ENCODE assay signal across 8 cellular contexts in the genomic region with DNA sequence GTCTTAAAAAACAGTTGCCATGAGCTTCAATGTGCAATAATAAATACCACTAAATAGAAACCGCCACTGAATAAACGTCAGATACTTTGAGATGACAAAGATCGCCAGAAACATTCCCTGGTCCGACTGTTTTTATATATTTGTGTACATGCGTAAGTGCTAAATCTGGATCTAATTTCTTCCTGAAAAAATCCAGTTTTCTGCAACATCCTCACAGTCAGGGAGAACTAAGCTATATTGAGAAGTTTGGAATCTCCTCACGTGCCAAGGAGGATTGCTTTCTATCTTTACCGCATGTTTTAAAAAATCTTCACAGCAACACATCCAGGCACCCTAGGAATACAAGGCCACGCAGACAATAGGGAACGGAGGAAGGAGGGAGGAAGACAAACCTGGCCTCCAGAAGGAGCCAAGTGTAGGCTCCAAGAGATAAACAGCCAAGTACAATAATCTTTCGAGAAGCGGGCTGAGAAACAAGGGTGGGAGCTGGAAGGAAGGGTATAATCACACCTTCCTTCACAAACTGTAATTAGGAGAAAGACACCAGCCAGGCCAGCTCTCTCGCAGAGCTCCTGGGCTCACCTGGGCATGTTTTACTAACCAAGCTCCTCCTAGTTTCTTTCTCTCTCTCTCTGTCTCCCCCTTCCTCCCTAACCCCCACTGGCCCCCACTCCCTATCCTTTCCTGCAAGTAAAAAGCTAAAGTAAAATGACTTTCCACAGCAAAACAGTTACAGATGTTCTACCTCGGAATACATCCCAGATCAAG. TPM values are rescaled to one million over a fixed set of nuclear protein-coding genes. Genes with fewer than 3 reads are reported as not detected.
DNase-seq lines count a peak whose midpoint lies in the region; ATAC-seq and TF ChIP-seq lines count a peak whose summit lies in the region.

No MANE protein-coding gene starts in this region.

- H3K9me3 ChIP-seq in fibroblast of lung (ENCODE audit: control insufficient read depth, insufficient read depth, low read depth, low read length) = no peaks in the 10 kb centered on the region

- no peaks in the 10 kb centered on the region for H4K20me1 ChIP-seq in fibroblast of lung (ENCODE audit: control insufficient read depth, extremely low read depth, insufficient read depth, low read length)

- TF ChIP-seq CTCF in fibroblast of lung (conservative IDR thresholded peaks at IDR 0.05 in 1 of 2, IDR thresholded peaks at IDR 0.05 in 1 of 2; ENCODE audit: low read depth in 1 of 2, low read length in 2 of 2) = no peak

- H3K27ac ChIP-seq in fibroblast of lung (ENCODE audit: insufficient read depth, low read length) = peak overlapping the region; percentile 76

- H2AFZ ChIP-seq in fibroblast of lung (ENCODE audit: low read length) = no peak overlapping the region

- H3K9ac ChIP-seq in fibroblast of lung (ENCODE audit: insufficient read depth, low read length) = peak overlapping the region; percentile 37

- peak overlapping the region; percentile 27 to 43 (median 32) for H3K4me3 ChIP-seq in fibroblast of lung (replicated peaks in 1 of 4; ENCODE audit: control extremely low read depth in 1 of 4, insufficient read depth in 1 of 4, low read depth in 3 of 4, low read length in 4 of 4)

- ATAC-seq in SK-N-SH treated with all-trans-retinoic acid at 6 μM for 48 hours = peak; percentile 36
- no peak for ATAC-seq in HG03342 (IDR thresholded peaks at IDR 0.05; ENCODE audit: unreplicated experiment)
- no peak for ATAC-seq in GM21423 (IDR thresholded peaks at IDR 0.05; ENCODE audit: unreplicated experiment)

- H3K4me2 ChIP-seq in fibroblast of lung (ENCODE audit: extremely low read depth, insufficient read depth, low read length) = peak overlapping the region; percentile 90

- peak; percentile 17 for DNase-seq in ELR (ENCODE audit: low read depth)
- DNase-seq in fibroblast of lung (ENCODE audit: low read depth in 2 of 2) = peak in 1 of 2 donors; percentile 59
- peak; percentile 7 for DNase-seq in putamen (ENCODE audit: low spot score)
- DNase-seq in activated CD8-positive, alpha-beta memory T cell treated with anti-CD3 and anti-CD28 coated beads, Interleukin-2, amount 50 U/mL, for 4 hours = no peak
- DNase-seq in LoVo (ENCODE audit: low spot score) = no peak

- peaks cover 88% of the 10 kb centered on the region for H3K79me2 ChIP-seq in fibroblast of lung (ENCODE audit: control insufficient read depth, insufficient read depth, low read length)

- H3K27me3 ChIP-seq in fibroblast of lung (ENCODE audit: control insufficient read depth, insufficient read depth, low read length) = no peaks in the 10 kb centered on the region

- H3K4me1 ChIP-seq in fibroblast of lung (ENCODE audit: control insufficient read depth, extremely low read depth, insufficient read depth, low read length) = peaks cover 11% of the 10 kb centered on the region

- H3K36me3 ChIP-seq in fibroblast of lung (ENCODE audit: control insufficient read depth, insufficient read depth, low read length) = no peaks in the 10 kb centered on the region

TF ChIP-seq in SK-N-SH treated with all-trans-retinoic acid at 6 μM for 48 hours, 23 proteins besides CTCF, POLR2A, EP300 and RAD21 (continues in another document):
- no peak for TF ChIP-seq TCF4 (CRISPR knock-in tag; IDR thresholded peaks at IDR 0.05; ENCODE audit: borderline replicate concordance)
- TF ChIP-seq, protein P1, sequence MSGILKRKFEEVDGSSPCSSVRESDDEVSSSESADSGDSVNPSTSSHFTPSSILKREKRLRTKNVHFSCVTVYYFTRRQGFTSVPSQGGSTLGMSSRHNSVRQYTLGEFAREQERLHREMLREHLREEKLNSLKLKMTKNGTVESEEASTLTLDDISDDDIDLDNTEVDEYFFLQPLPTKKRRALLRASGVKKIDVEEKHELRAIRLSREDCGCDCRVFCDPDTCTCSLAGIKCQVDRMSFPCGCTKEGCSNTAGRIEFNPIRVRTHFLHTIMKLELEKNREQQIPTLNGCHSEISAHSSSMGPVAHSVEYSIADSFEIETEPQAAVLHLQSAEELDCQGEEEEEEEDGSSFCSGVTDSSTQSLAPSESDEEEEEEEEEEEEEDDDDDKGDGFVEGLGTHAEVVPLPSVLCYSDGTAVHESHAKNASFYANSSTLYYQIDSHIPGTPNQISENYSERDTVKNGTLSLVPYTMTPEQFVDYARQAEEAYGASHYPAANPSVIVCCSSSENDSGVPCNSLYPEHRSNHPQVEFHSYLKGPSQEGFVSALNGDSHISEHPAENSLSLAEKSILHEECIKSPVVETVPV (CRISPR knock-in tag; IDR thresholded peaks at IDR 0.05) = no peak
- no peak for TF ChIP-seq ZNF8 (CRISPR knock-in tag; IDR thresholded peaks at IDR 0.05)
- TF ChIP-seq ESRRG (CRISPR knock-in tag; IDR thresholded peaks at IDR 0.05) = no peak
- TF ChIP-seq ZNF70 (CRISPR knock-in tag; IDR thresholded peaks at IDR 0.05) = no peak
- TF ChIP-seq, protein P2, sequence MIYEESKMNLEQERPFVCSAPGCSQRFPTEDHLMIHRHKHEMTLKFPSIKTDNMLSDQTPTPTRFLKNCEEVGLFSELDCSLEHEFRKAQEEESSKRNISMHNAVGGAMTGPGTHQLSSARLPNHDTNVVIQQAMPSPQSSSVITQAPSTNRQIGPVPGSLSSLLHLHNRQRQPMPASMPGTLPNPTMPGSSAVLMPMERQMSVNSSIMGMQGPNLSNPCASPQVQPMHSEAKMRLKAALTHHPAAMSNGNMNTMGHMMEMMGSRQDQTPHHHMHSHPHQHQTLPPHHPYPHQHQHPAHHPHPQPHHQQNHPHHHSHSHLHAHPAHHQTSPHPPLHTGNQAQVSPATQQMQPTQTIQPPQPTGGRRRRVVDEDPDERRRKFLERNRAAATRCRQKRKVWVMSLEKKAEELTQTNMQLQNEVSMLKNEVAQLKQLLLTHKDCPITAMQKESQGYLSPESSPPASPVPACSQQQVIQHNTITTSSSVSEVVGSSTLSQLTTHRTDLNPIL (CRISPR knock-in tag; IDR thresholded peaks at IDR 0.05; ENCODE audit: low read depth) = no peak
- no peak for TF ChIP-seq ZFP30 (CRISPR knock-in tag; IDR thresholded peaks at IDR 0.05)
- TF ChIP-seq TOX (CRISPR knock-in tag; IDR thresholded peaks at IDR 0.05; ENCODE audit: borderline replicate concordance) = no peak
- TF ChIP-seq ZFP3 (CRISPR knock-in tag; IDR thresholded peaks at IDR 0.05) = no peak
- TF ChIP-seq OSR1 (CRISPR knock-in tag; IDR thresholded peaks at IDR 0.05) = no peak
- TF ChIP-seq, protein P3, sequence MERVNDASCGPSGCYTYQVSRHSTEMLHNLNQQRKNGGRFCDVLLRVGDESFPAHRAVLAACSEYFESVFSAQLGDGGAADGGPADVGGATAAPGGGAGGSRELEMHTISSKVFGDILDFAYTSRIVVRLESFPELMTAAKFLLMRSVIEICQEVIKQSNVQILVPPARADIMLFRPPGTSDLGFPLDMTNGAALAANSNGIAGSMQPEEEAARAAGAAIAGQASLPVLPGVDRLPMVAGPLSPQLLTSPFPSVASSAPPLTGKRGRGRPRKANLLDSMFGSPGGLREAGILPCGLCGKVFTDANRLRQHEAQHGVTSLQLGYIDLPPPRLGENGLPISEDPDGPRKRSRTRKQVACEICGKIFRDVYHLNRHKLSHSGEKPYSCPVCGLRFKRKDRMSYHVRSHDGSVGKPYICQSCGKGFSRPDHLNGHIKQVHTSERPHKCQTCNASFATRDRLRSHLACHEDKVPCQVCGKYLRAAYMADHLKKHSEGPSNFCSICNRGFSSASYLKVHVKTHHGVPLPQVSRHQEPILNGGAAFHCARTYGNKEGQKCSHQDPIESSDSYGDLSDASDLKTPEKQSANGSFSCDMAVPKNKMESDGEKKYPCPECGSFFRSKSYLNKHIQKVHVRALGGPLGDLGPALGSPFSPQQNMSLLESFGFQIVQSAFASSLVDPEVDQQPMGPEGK (CRISPR knock-in tag; IDR thresholded peaks at IDR 0.05; ENCODE audit: borderline replicate concordance) = no peak
- TF ChIP-seq BACH2 (CRISPR knock-in tag; IDR thresholded peaks at IDR 0.05; ENCODE audit: borderline replicate concordance) = no peak
- no peak for TF ChIP-seq CSDC2 (CRISPR knock-in tag; IDR thresholded peaks at IDR 0.05)
- no peak for TF ChIP-seq PPARA (CRISPR knock-in tag; IDR thresholded peaks at IDR 0.05; ENCODE audit: borderline replicate concordance)
- TF ChIP-seq, protein P4, sequence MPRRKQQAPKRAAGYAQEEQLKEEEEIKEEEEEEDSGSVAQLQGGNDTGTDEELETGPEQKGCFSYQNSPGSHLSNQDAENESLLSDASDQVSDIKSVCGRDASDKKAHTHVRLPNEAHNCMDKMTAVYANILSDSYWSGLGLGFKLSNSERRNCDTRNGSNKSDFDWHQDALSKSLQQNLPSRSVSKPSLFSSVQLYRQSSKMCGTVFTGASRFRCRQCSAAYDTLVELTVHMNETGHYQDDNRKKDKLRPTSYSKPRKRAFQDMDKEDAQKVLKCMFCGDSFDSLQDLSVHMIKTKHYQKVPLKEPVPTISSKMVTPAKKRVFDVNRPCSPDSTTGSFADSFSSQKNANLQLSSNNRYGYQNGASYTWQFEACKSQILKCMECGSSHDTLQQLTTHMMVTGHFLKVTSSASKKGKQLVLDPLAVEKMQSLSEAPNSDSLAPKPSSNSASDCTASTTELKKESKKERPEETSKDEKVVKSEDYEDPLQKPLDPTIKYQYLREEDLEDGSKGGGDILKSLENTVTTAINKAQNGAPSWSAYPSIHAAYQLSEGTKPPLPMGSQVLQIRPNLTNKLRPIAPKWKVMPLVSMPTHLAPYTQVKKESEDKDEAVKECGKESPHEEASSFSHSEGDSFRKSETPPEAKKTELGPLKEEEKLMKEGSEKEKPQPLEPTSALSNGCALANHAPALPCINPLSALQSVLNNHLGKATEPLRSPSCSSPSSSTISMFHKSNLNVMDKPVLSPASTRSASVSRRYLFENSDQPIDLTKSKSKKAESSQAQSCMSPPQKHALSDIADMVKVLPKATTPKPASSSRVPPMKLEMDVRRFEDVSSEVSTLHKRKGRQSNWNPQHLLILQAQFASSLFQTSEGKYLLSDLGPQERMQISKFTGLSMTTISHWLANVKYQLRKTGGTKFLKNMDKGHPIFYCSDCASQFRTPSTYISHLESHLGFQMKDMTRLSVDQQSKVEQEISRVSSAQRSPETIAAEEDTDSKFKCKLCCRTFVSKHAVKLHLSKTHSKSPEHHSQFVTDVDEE (CRISPR knock-in tag; IDR thresholded peaks at IDR 0.05) = no peak
- TF ChIP-seq RARB (CRISPR knock-in tag; IDR thresholded peaks at IDR 0.05) = no peak
- no peak for TF ChIP-seq ZNF565 (CRISPR knock-in tag; conservative IDR thresholded peaks at IDR 0.05; ENCODE audit: low read depth)
- TF ChIP-seq ZC3H10 (CRISPR knock-in tag; IDR thresholded peaks at IDR 0.05) = no peak

RNA-seq across cellular contexts. Expression of a gene that starts 5.6 kb away (rescaled TPM):
- total RNA-seq in fibroblast of lung = 34.7 and 37.8 TPM in 2 replicates
- polyA plus RNA-seq in fibroblast of lung = 17.5 and 18.4 TPM in 2 replicates
- polyA plus RNA-seq in fibroblast of lung (2012) = 13.3 and 13.9 TPM in 2 replicates
- 12.7 and 23.8 TPM in 2 replicates for polyA minus RNA-seq in fibroblast of lung (ENCODE audit: low replicate concordance)

Comparison
In these comparisons a context has a peak if more than half of its experiments do, and no peak if none do; other contexts are left out.
1. DNase-seq: peak in ELR (single experiment) and putamen (single experiment); none in activated CD8-positive, alpha-beta memory T cell treated with anti-CD3 and anti-CD28 coated beads, Interleukin-2, amount 50 U/mL, for 4 hours (single experiment) and LoVo (single experiment).